In the genomic region with DNA sequence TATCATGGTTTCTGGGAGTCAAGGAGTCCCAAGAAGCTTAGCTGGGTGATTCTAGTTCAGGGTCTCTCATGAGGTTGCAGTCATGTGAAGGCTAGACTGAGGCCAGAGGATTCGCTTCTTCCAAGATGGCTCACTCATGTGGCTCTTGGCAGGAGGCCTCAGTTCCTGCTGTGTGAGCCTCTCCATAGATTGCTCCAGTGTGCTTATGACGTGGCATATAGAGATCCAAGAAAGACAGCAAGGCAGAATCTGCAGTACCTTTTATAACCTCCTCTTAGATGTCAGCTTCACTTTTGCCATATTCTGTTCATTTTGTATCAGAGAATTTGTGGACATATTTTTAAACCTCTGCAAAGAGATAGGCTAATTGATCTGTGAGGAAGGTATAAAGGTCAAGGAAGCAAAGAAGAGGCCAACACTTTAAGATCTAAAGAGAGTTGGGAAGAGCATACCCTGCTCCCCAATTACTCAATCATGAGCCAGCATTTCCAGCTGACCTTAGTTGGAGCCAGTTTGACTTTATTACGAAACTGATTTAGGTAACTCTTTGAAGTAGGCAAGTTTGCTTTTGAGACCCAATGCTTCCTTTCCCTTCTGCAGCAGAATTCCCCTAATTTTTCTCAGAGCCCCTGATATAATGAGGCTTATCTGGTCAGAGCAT, we compare ENCODE assay signal across 1 cellular context.
A peak's percentile ranks its signal among the peaks of the same experiment; 100 is the strongest.
TF ChIP-seq lines count a peak whose summit lies in the region.

No MANE protein-coding gene starts in this region.

TF ChIP-seq in HepG2, 621 proteins besides CTCF, POLR2A, EP300 and RAD21 (continued from another document and continues in another):
- TF ChIP-seq, protein P1, sequence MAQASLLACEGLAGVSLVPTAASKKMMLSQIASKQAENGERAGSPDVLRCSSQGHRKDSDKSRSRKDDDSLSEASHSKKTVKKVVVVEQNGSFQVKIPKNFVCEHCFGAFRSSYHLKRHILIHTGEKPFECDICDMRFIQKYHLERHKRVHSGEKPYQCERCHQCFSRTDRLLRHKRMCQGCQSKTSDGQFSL (CRISPR knock-in tag; IDR thresholded peaks at IDR 0.05), result no peak
- no peak for TF ChIP-seq ZNF781 (CRISPR knock-in tag; IDR thresholded peaks at IDR 0.05; ENCODE audit: borderline replicate concordance, not compliant biosample characterization)
- TF ChIP-seq PITX1 (CRISPR knock-in tag; IDR thresholded peaks at IDR 0.05), result peak; percentile 58; the same call in 1 of the 2 replicates
- TF ChIP-seq SIX1 (CRISPR knock-in tag; IDR thresholded peaks at IDR 0.05; ENCODE audit: borderline replicate concordance), result peak; percentile 40
- peak; percentile 88 to 91 for TF ChIP-seq NR2F1 (CRISPR knock-in tag; IDR thresholded peaks at IDR 0.05)
- TF ChIP-seq NR2F6 (IDR thresholded peaks at IDR 0.05), result peak; percentile 97
- peak; percentile 95 for TF ChIP-seq NR2F6 (CRISPR knock-in tag; IDR thresholded peaks at IDR 0.05)
- TF ChIP-seq, protein P2, sequence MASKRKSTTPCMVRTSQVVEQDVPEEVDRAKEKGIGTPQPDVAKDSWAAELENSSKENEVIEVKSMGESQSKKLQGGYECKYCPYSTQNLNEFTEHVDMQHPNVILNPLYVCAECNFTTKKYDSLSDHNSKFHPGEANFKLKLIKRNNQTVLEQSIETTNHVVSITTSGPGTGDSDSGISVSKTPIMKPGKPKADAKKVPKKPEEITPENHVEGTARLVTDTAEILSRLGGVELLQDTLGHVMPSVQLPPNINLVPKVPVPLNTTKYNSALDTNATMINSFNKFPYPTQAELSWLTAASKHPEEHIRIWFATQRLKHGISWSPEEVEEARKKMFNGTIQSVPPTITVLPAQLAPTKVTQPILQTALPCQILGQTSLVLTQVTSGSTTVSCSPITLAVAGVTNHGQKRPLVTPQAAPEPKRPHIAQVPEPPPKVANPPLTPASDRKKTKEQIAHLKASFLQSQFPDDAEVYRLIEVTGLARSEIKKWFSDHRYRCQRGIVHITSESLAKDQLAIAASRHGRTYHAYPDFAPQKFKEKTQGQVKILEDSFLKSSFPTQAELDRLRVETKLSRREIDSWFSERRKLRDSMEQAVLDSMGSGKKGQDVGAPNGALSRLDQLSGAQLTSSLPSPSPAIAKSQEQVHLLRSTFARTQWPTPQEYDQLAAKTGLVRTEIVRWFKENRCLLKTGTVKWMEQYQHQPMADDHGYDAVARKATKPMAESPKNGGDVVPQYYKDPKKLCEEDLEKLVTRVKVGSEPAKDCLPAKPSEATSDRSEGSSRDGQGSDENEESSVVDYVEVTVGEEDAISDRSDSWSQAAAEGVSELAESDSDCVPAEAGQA (IDR thresholded peaks at IDR 0.05; ENCODE audit: low read depth), result no peak
- TF ChIP-seq, protein P2 (CRISPR knock-in tag; IDR thresholded peaks at IDR 0.05; ENCODE audit: borderline replicate concordance), result no peak
- 0 out of 2 replicates have a peak, but pooled peaks have one; percentile 49 for TF ChIP-seq ZNF546 (CRISPR knock-in tag; conservative IDR thresholded peaks at IDR 0.05)
- 0 out of 2 replicates have a peak, but pooled peaks have one; percentile 45 for TF ChIP-seq SRF (IDR thresholded peaks at IDR 0.05; ENCODE audit: low read depth, low read length)
- TF ChIP-seq KDM5A (IDR thresholded peaks at IDR 0.05; ENCODE audit: borderline replicate concordance, low read length), result no peak
- TF ChIP-seq ZFP41 (CRISPR knock-in tag; IDR thresholded peaks at IDR 0.05; ENCODE audit: borderline replicate concordance), result no peak
- TF ChIP-seq TP53 (CRISPR knock-in tag; conservative IDR thresholded peaks at IDR 0.05), result no peak
- peak; percentile 54 for TF ChIP-seq HOXA3 (CRISPR knock-in tag; IDR thresholded peaks at IDR 0.05)
- peak; percentile 59; the same call in 1 of the 2 replicates for TF ChIP-seq ZNF614 (CRISPR knock-in tag; IDR thresholded peaks at IDR 0.05; ENCODE audit: borderline replicate concordance)
- TF ChIP-seq, protein P3, sequence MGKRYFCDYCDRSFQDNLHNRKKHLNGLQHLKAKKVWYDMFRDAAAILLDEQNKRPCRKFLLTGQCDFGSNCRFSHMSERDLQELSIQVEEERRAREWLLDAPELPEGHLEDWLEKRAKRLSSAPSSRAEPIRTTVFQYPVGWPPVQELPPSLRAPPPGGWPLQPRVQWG (CRISPR knock-in tag; IDR thresholded peaks at IDR 0.05; ENCODE audit: borderline replicate concordance, low read depth), result no peak
- peak; percentile 77 for TF ChIP-seq ASH2L (IDR thresholded peaks at IDR 0.05; ENCODE audit: insufficient read length, low read depth, low read length)
- TF ChIP-seq ELF3 (CRISPR knock-in tag; IDR thresholded peaks at IDR 0.05), result peak; percentile 83
- peak; percentile 42 for TF ChIP-seq HDAC1 (CRISPR knock-in tag; IDR thresholded peaks at IDR 0.05)
- no peak for TF ChIP-seq ZFAT (CRISPR knock-in tag; conservative IDR thresholded peaks at IDR 0.05)
- TF ChIP-seq, protein P4, sequence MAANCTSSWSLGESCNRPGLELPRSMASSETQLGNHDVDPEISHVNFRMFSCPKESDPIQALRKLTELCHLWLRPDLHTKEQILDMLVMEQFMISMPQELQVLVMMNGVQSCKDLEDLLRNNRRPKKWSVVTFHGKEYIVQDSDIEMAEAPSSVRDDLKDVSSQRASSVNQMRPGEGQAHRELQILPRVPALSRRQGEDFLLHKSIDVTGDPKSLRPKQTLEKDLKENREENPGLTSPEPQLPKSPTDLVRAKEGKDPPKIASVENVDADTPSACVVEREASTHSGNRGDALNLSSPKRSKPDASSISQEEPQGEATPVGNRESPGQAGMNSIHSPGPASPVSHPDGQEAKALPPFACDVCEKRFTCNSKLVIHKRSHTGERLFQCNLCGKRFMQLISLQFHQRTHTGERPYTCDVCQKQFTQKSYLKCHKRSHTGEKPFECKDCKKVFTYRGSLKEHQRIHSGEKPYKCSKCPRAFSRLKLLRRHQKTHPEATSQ (CRISPR knock-in tag; IDR thresholded peaks at IDR 0.05; ENCODE audit: borderline replicate concordance), result peak; percentile 53; the same call in 1 of the 2 replicates
- TF ChIP-seq PPARG (CRISPR knock-in tag; conservative IDR thresholded peaks at IDR 0.05), result peak; percentile 81
- TF ChIP-seq ZNF556 (CRISPR knock-in tag; IDR thresholded peaks at IDR 0.05; ENCODE audit: borderline replicate concordance), result peak; percentile 62; the same call in 1 of the 2 replicates
- peak; percentile 21; the same call in 1 of the 2 replicates for TF ChIP-seq ARNTL (CRISPR knock-in tag; IDR thresholded peaks at IDR 0.05)
- TF ChIP-seq RXRB (CRISPR knock-in tag; IDR thresholded peaks at IDR 0.05; ENCODE audit: borderline replicate concordance), result peak; percentile 90
- no peak for TF ChIP-seq SPEN (CRISPR knock-in tag; IDR thresholded peaks at IDR 0.05; ENCODE audit: low read depth)
- TF ChIP-seq NFE2 (CRISPR knock-in tag; IDR thresholded peaks at IDR 0.05), result peak; percentile 95
- peak; percentile 79; the same call in 1 of the 2 replicates for TF ChIP-seq NR2C2 (CRISPR knock-in tag; IDR thresholded peaks at IDR 0.05; ENCODE audit: borderline replicate concordance)
- TF ChIP-seq ZNF772 (CRISPR knock-in tag; IDR thresholded peaks at IDR 0.05), result 0 out of 2 replicates have a peak, but pooled peaks have one; percentile 50
- TF ChIP-seq SOX6 (IDR thresholded peaks at IDR 0.05), result no peak
- peak; percentile 80 for TF ChIP-seq SOX6 (CRISPR knock-in tag; IDR thresholded peaks at IDR 0.05)
- TF ChIP-seq, protein P5, sequence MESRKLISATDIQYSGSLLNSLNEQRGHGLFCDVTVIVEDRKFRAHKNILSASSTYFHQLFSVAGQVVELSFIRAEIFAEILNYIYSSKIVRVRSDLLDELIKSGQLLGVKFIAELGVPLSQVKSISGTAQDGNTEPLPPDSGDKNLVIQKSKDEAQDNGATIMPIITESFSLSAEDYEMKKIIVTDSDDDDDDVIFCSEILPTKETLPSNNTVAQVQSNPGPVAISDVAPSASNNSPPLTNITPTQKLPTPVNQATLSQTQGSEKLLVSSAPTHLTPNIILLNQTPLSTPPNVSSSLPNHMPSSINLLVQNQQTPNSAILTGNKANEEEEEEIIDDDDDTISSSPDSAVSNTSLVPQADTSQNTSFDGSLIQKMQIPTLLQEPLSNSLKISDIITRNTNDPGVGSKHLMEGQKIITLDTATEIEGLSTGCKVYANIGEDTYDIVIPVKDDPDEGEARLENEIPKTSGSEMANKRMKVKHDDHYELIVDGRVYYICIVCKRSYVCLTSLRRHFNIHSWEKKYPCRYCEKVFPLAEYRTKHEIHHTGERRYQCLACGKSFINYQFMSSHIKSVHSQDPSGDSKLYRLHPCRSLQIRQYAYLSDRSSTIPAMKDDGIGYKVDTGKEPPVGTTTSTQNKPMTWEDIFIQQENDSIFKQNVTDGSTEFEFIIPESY (CRISPR knock-in tag; IDR thresholded peaks at IDR 0.05), result peak; percentile 59; the same call in 1 of the 2 replicates
- TF ChIP-seq MAFG (CRISPR knock-in tag; IDR thresholded peaks at IDR 0.05), result peak; percentile 96
- TF ChIP-seq SNAPC2 (CRISPR knock-in tag; IDR thresholded peaks at IDR 0.05), result peak; percentile 63; the same call in 1 of the 2 replicates
- TF ChIP-seq CREB1 (IDR thresholded peaks at IDR 0.05), result peak; percentile 63
- TF ChIP-seq CREB1 (CRISPR knock-in tag; IDR thresholded peaks at IDR 0.05), result peak; percentile 62
- TF ChIP-seq, protein P6, sequence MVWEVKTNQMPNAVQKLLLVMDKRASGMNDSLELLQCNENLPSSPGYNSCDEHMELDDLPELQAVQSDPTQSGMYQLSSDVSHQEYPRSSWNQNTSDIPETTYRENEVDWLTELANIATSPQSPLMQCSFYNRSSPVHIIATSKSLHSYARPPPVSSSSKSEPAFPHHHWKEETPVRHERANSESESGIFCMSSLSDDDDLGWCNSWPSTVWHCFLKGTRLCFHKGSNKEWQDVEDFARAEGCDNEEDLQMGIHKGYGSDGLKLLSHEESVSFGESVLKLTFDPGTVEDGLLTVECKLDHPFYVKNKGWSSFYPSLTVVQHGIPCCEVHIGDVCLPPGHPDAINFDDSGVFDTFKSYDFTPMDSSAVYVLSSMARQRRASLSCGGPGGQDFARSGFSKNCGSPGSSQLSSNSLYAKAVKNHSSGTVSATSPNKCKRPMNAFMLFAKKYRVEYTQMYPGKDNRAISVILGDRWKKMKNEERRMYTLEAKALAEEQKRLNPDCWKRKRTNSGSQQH (CRISPR knock-in tag; IDR thresholded peaks at IDR 0.05; ENCODE audit: low read depth), result peak; percentile 47; the same call in 1 of the 2 replicates
- 0 out of 2 replicates have a peak, but pooled peaks have one; percentile 42 for TF ChIP-seq ZSCAN29 (CRISPR knock-in tag; conservative IDR thresholded peaks at IDR 0.05)
- TF ChIP-seq, protein P7, sequence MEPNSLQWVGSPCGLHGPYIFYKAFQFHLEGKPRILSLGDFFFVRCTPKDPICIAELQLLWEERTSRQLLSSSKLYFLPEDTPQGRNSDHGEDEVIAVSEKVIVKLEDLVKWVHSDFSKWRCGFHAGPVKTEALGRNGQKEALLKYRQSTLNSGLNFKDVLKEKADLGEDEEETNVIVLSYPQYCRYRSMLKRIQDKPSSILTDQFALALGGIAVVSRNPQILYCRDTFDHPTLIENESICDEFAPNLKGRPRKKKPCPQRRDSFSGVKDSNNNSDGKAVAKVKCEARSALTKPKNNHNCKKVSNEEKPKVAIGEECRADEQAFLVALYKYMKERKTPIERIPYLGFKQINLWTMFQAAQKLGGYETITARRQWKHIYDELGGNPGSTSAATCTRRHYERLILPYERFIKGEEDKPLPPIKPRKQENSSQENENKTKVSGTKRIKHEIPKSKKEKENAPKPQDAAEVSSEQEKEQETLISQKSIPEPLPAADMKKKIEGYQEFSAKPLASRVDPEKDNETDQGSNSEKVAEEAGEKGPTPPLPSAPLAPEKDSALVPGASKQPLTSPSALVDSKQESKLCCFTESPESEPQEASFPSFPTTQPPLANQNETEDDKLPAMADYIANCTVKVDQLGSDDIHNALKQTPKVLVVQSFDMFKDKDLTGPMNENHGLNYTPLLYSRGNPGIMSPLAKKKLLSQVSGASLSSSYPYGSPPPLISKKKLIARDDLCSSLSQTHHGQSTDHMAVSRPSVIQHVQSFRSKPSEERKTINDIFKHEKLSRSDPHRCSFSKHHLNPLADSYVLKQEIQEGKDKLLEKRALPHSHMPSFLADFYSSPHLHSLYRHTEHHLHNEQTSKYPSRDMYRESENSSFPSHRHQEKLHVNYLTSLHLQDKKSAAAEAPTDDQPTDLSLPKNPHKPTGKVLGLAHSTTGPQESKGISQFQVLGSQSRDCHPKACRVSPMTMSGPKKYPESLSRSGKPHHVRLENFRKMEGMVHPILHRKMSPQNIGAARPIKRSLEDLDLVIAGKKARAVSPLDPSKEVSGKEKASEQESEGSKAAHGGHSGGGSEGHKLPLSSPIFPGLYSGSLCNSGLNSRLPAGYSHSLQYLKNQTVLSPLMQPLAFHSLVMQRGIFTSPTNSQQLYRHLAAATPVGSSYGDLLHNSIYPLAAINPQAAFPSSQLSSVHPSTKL (CRISPR knock-in tag; IDR thresholded peaks at IDR 0.05), result peak; percentile 98
- TF ChIP-seq, protein P8, sequence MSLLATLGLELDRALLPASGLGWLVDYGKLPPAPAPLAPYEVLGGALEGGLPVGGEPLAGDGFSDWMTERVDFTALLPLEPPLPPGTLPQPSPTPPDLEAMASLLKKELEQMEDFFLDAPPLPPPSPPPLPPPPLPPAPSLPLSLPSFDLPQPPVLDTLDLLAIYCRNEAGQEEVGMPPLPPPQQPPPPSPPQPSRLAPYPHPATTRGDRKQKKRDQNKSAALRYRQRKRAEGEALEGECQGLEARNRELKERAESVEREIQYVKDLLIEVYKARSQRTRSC (CRISPR knock-in tag; IDR thresholded peaks at IDR 0.05; ENCODE audit: low read depth), result no peak
- TF ChIP-seq, protein P9, sequence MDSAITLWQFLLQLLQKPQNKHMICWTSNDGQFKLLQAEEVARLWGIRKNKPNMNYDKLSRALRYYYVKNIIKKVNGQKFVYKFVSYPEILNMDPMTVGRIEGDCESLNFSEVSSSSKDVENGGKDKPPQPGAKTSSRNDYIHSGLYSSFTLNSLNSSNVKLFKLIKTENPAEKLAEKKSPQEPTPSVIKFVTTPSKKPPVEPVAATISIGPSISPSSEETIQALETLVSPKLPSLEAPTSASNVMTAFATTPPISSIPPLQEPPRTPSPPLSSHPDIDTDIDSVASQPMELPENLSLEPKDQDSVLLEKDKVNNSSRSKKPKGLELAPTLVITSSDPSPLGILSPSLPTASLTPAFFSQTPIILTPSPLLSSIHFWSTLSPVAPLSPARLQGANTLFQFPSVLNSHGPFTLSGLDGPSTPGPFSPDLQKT (CRISPR knock-in tag; IDR thresholded peaks at IDR 0.05; ENCODE audit: borderline replicate concordance), result no peak
- TF ChIP-seq PAF1 (CRISPR knock-in tag; IDR thresholded peaks at IDR 0.05), result no peak
- peak; percentile 80 for TF ChIP-seq THAP11 (CRISPR knock-in tag; IDR thresholded peaks at IDR 0.05)
- no peak for TF ChIP-seq HNRNPH1 (optimal IDR thresholded peaks at IDR 0.05; ENCODE audit: low read depth, low read length)
- no peak; the same call in 1 of the 2 replicates for TF ChIP-seq CBX5 (CRISPR knock-in tag; IDR thresholded peaks at IDR 0.05; ENCODE audit: borderline replicate concordance)
